9 cellular contexts compared by ENCODE assay signal in the genomic region with DNA sequence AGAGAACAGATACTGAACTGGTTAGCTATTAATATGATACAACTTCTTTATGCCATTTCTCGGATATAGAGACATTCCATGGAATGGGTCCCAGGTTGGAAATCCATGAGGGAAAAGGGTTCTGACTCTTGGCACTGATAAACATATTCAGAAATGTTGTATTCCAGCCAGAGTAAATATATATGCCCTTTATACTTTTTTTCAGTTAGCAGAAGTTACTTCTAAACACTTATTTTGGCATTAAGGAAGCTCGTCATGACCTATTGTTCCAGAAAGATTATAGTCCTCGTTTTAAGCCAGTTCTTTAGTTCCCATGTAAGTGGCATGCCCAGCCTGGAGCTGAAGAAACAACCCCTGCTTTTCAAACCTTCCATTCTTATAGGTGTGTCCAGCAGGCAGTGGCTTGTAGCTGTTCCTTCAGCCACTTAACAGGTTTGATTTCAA.
DNase-seq lines count a peak whose midpoint lies in the region; ATAC-seq, FAIRE-seq and TF ChIP-seq lines count a peak whose summit lies in the region.
"Had no signal": no experiment of that assay in that cellular context is flagged by ENCODE, and none has a peak within 500 bp of the region (broad histone marks: within the 10 kb centered on the region; RNA-seq: fewer than 3 reads in every experiment).

No MANE protein-coding gene starts in this region.

- H3K36me3 ChIP-seq in gastroesophageal sphincter (no peaks in the 10 kb centered on the region), parathyroid adenoma (ENCODE audit: control insufficient read depth, insufficient read depth, low read length) (no peaks in the 10 kb centered on the region)

- H3K79me2 ChIP-seq in parathyroid adenoma, result peaks cover 20% of the 10 kb centered on the region

- H2AFZ ChIP-seq in parathyroid adenoma, result no peak overlapping the region

- WGBS in adipose tissue, 3 donors, result 8 to 22% (median 17%) methylated on average over 3 of the region's 3 CpGs
- 7 to 10% methylated on average over 3 of the region's 3 CpGs for WGBS in gastroesophageal sphincter (ENCODE audit: low coverage in 1 of 2), 2 donors

- H3K9me3 ChIP-seq in AG04450 (ENCODE audit: control insufficient read depth, insufficient read depth, low read length) (no peaks in the 10 kb centered on the region), gastroesophageal sphincter (no peaks in the 10 kb centered on the region), parathyroid adenoma (ENCODE audit: control insufficient read depth, low read length) (no peaks in the 10 kb centered on the region)

- DNase-seq in AG04450 (ENCODE audit: low read depth, low spot score) (no peak), GM19238 (ENCODE audit: insufficient read length, low spot score) (no peak), D721Med (ENCODE audit: insufficient read length, low spot score) (no peak)
- DNase-seq in activated CD4-positive, alpha-beta T cell treated with anti-CD3 and anti-CD28 coated beads, Interleukin-2, amount 50 U/mL, for 4 hours, result no peak
- DNase-seq: activated CD8-positive, alpha-beta T cell treated with anti-CD3 and anti-CD28 coated beads, Interleukin-2, amount 10 ng/mL, durations not matched to agents 7 days and 5 days had no signal

- no peaks in the 10 kb centered on the region for H3K27me3 ChIP-seq in AG04450 (ENCODE audit: control insufficient read depth, insufficient read depth, low read length)
- H3K27me3 ChIP-seq in gastroesophageal sphincter, result no peaks in the 10 kb centered on the region
- H3K27me3 ChIP-seq in parathyroid adenoma (ENCODE audit: control insufficient read depth, insufficient read depth, low read length), result no peaks in the 10 kb centered on the region

- POLR2A ChIA-PET in AG04450 (lab: Yijun Ruan, JAX), result no interaction called here

- FAIRE-seq in D721Med (lab: Jason Lieb, UNC), result no peak

- no peak for TF ChIP-seq CTCF in AG04450 (IDR thresholded peaks at IDR 0.05; ENCODE audit: low read depth, low read length)
- TF ChIP-seq CTCF in gastroesophageal sphincter (IDR thresholded peaks at IDR 0.05), result no peak
- no peak for TF ChIP-seq CTCF in parathyroid adenoma (IDR thresholded peaks at IDR 0.05)
- TF ChIP-seq CTCF in D721Med (IDR thresholded peaks at IDR 0.05; ENCODE audit: insufficient read depth, missing control alignments), result no peak

- no peak for TF ChIP-seq EP300 in gastroesophageal sphincter (IDR thresholded peaks at IDR 0.05)

- peak overlapping the region; percentile 46 for H3K4me2 ChIP-seq in parathyroid adenoma (ENCODE audit: low read length)

- ATAC-seq in gastroesophageal sphincter, result no peak
- no peak for ATAC-seq in HG03196 (IDR thresholded peaks at IDR 0.05; ENCODE audit: unreplicated experiment)
- ATAC-seq: activated CD8-positive, alpha-beta T cell treated with anti-CD3 and anti-CD28 coated beads, Interleukin-2, amount 10 ng/mL, durations not matched to agents 7 days and 5 days had no signal

- no peak for TF ChIP-seq POLR2A in gastroesophageal sphincter (IDR thresholded peaks at IDR 0.05)

- no peak overlapping the region for H3K9ac ChIP-seq in parathyroid adenoma

- H3K4me1 ChIP-seq in gastroesophageal sphincter (peaks cover 8 to 76% (median 15%) of the 10 kb centered on the region in 3 donors), parathyroid adenoma (peaks cover 31% of the 10 kb centered on the region)

- H3K4me3 ChIP-seq in AG04450 (ENCODE audit: low read depth, low read length) (peak overlapping the region; percentile 20; the same call in 1 of the 2 replicates), gastroesophageal sphincter (peak overlapping the region; percentile 35 to 65), parathyroid adenoma (ENCODE audit: low read depth, low read length) (peak overlapping the region; percentile 23)

- CTCF ChIA-PET in AG04450 (lab: Charles Lee), result interaction anchor here (0.7 to 2.5 kb wide), 3 partner anchors 27 to 135 kb away, joined by 3 to 7 read pairs (median 7); no protein-coding TSS in a partner anchor

- no peak overlapping the region for H3K27ac ChIP-seq in AG04450 (ENCODE audit: low read depth, low read length)
- H3K27ac ChIP-seq in adipose tissue (ENCODE audit: low read depth, low read length), result peak overlapping the region; percentile 64
- H3K27ac ChIP-seq in gastroesophageal sphincter, result peak overlapping the region; percentile 69 to 94 (median 80)
- peak overlapping the region; percentile 49 for H3K27ac ChIP-seq in parathyroid adenoma
